ENCODE assay signal across 7 cellular contexts in genomic region chr2:120934891-120935338, GRCh38.
DNase-seq lines count a peak whose midpoint lies in the region; ATAC-seq and TF ChIP-seq lines count a peak whose summit lies in the region.

No MANE protein-coding gene starts in this region.

- intact Hi-C loops in left colon (cut with DNase I, micrococcal nuclease): no loop called here

- peaks cover 24% of the 10 kb centered on the region for H3K36me3 Mint-ChIP-seq in brain
- peaks cover 14% of the 10 kb centered on the region for H3K36me3 Mint-ChIP-seq in type B pancreatic cell

- peak overlapping the region in 4 of 5 experiments; percentile 7 to 64 (median 45) for H3K27ac Mint-ChIP-seq in brain
- H3K27ac Mint-ChIP-seq in type B pancreatic cell: peak overlapping the region; percentile 56

- peaks cover 0 to 3% (median 3%) of the 10 kb centered on the region in 5 experiments for H3K9me3 Mint-ChIP-seq in brain
- no peaks in the 10 kb centered on the region for H3K9me3 Mint-ChIP-seq in type B pancreatic cell

- TF ChIP-seq CTCF in brain (conservative IDR thresholded peaks at IDR 0.05): no peak
- no peak for TF ChIP-seq CTCF in type B pancreatic cell (conservative IDR thresholded peaks at IDR 0.05)

- H3K4me1 Mint-ChIP-seq in brain (peaks cover 69% of the 10 kb centered on the region), type B pancreatic cell (ENCODE audit: unreplicated experiment) (peaks cover 63% of the 10 kb centered on the region)

- DNase-seq in HT-29 (ENCODE audit: low spot score) (peak; percentile 95), left colon (peak; percentile 50 to 70), type B pancreatic cell (ENCODE audit: extremely low spot score, unreplicated experiment) (no peak), UCSD-AML1 (lab: John Stamatoyannopoulos, UW; ENCODE audit: unreplicated experiment) (no peak)
- no peak for DNase-seq in central memory CD4-positive, alpha-beta T cell

- ATAC-seq in left colon (peak; percentile 85), GM21447 (IDR thresholded peaks at IDR 0.05; ENCODE audit: unreplicated experiment) (no peak)

- H3K27me3 Mint-ChIP-seq in brain (no peaks in the 10 kb centered on the region), type B pancreatic cell (peaks cover 13% of the 10 kb centered on the region)

- H3K4me3 Mint-ChIP-seq in brain (peak overlapping the region in 1 of 5 experiments; percentile 38), type B pancreatic cell (peak overlapping the region; percentile 43)

Comparison
In these comparisons a context has a peak if more than half of its experiments do, and no peak if none do; other contexts are left out.
1. DNase-seq: peak in HT-29 (single experiment) and left colon (2 of 2); none in type B pancreatic cell (single experiment), central memory CD4-positive, alpha-beta T cell (single experiment) and UCSD-AML1 (single experiment).